ENCODE assay signal across 21 cellular contexts in genomic region chr16:29991571-29991904, GRCh38. TPM values are rescaled to one million over a fixed set of nuclear protein-coding genes. Genes with fewer than 3 reads are reported as not detected.
DNase-seq lines count a peak whose midpoint lies in the region; ATAC-seq and TF ChIP-seq lines count a peak whose summit lies in the region.
"Had no signal": no experiment of that assay in that cellular context is flagged by ENCODE, and none has a peak within 500 bp of the region (broad histone marks: within the 10 kb centered on the region; RNA-seq: fewer than 3 reads in every experiment).

No MANE protein-coding gene starts in this region.

- H3K4me1 ChIP-seq in adipocyte (ENCODE audit: control insufficient read depth, insufficient read depth, low read length) (peaks cover 22% of the 10 kb centered on the region), aorta (ENCODE audit: control insufficient read depth in 1 of 2, insufficient read depth in 2 of 2, low read length in 2 of 2) (no peaks in the 10 kb centered on the region)

- H3K9me3 ChIP-seq in adipocyte (ENCODE audit: control insufficient read depth, low read length) (no peaks in the 10 kb centered on the region), aorta (ENCODE audit: control insufficient read depth, low read length) (no peaks in the 10 kb centered on the region)
- H3K9me3 ChIP-seq: SK-N-SH had no signal

- peak; percentile 55 for DNase-seq in activated CD8-positive, alpha-beta memory T cell treated with anti-CD3 and anti-CD28 coated beads for 24 hours
- DNase-seq in activated CD8-positive, alpha-beta memory T cell treated with anti-CD3 and anti-CD28 coated beads, Interleukin-2, amount 10 ng/mL, durations not matched to agents 7 days and 5 days = no peak
- no peak for DNase-seq in adipocyte (ENCODE audit: low read depth)
- DNase-seq in neural crest cell (ENCODE audit: low read depth, low spot score) = no peak
- DNase-seq in aorta = peak; percentile 43 to 62
- no peak for DNase-seq in WTC11 (ENCODE audit: low spot score)
- DNase-seq: 8988T; COR-L47; DMS 273 treated with DMSO at 0.1 percent for 48 hours; GM23248; HCEC 1CT; KBM-7; NCI-H1105 treated with DMSO at 0.1 percent for 48 hours; NCI-H1694; NCI-H748 treated with DMSO at 0.1 percent for 48 hours; NK-92 treated with Interleukin-12 subunit alpha and Interleukin-12 subunit beta, amount 100 ng/mL, for 24 hours; SHP77 treated with DMSO at 0.1 percent for 48 hours; SK-N-SH had no signal

- POLR2A ChIA-PET in WTC11 (lab: Charles Lee) = no interaction called here

- WGBS in aorta, 2 donors = 59 to 70% methylated on average over 5 of the region's 5 CpGs

- CTCF ChIA-PET in activated CD8-positive, alpha-beta memory T cell treated with anti-CD3 and anti-CD28 coated beads, Interleukin-2, amount 10 ng/mL, durations not matched to agents 7 days and 5 days (lab: Charles Lee) = no interaction called here
- CTCF ChIA-PET in WTC11 (lab: Charles Lee) = interaction anchor here (1.0 to 2.2 kb wide), 3 partner anchors 9 to 40 kb away, joined by 4 to 9 read pairs (median 4); partner anchors contain the start of genes TAOK2 and TLCD3B

- TF ChIP-seq CTCF in neural crest cell (conservative IDR thresholded peaks at IDR 0.05) (no peak), WTC11 (IDR thresholded peaks at IDR 0.05) (no peak)

- ATAC-seq in activated CD8-positive, alpha-beta memory T cell treated with anti-CD3 and anti-CD28 coated beads, Interleukin-2, amount 10 ng/mL, durations not matched to agents 7 days and 5 days = no peak
- ATAC-seq in aorta (ENCODE audit: low FRiP score) (no peak), GM19023 (IDR thresholded peaks at IDR 0.05; ENCODE audit: unreplicated experiment) (no peak), GM19351 (IDR thresholded peaks at IDR 0.05; ENCODE audit: unreplicated experiment) (no peak), WTC11 (no peak)

- H3K27ac Mint-ChIP-seq in activated CD8-positive, alpha-beta memory T cell treated with anti-CD3 and anti-CD28 coated beads, Interleukin-2, amount 10 ng/mL, durations not matched to agents 7 days and 5 days = no peak overlapping the region
- H3K27ac Mint-ChIP-seq in neural crest cell (ENCODE audit: unreplicated experiment) (no peak overlapping the region), WTC11 (no peak overlapping the region)

- no peaks in the 10 kb centered on the region for H3K27me3 ChIP-seq in adipocyte (replicated peaks; ENCODE audit: control insufficient read depth, insufficient read depth, low read length)
- H3K27me3 ChIP-seq in aorta (ENCODE audit: control insufficient read depth in 1 of 2, insufficient read depth in 2 of 2, low read length in 1 of 2) = no peaks in the 10 kb centered on the region

- no peak overlapping the region for H3K4me3 Mint-ChIP-seq in activated CD8-positive, alpha-beta memory T cell treated with anti-CD3 and anti-CD28 coated beads, Interleukin-2, amount 10 ng/mL, durations not matched to agents 7 days and 5 days
- H3K4me3 Mint-ChIP-seq in neural crest cell (peak overlapping the region; percentile 75), WTC11 (no peak overlapping the region)
- H3K4me3 Mint-ChIP-seq: CD14-positive monocyte had no signal

- no peaks in the 10 kb centered on the region for H3K9me3 Mint-ChIP-seq in activated CD8-positive, alpha-beta memory T cell treated with anti-CD3 and anti-CD28 coated beads, Interleukin-2, amount 10 ng/mL, durations not matched to agents 7 days and 5 days (ENCODE audit: low read depth)
- H3K9me3 Mint-ChIP-seq in neural crest cell = no peaks in the 10 kb centered on the region
- H3K9me3 Mint-ChIP-seq in WTC11 = no peaks in the 10 kb centered on the region
- H3K9me3 Mint-ChIP-seq: CD14-positive monocyte had no signal

- peaks cover 28% of the 10 kb centered on the region for H3K36me3 Mint-ChIP-seq in activated CD8-positive, alpha-beta memory T cell treated with anti-CD3 and anti-CD28 coated beads, Interleukin-2, amount 10 ng/mL, durations not matched to agents 7 days and 5 days
- peaks cover 6% of the 10 kb centered on the region for H3K36me3 Mint-ChIP-seq in neural crest cell (ENCODE audit: low read depth)
- peaks cover 21% of the 10 kb centered on the region for H3K36me3 Mint-ChIP-seq in WTC11

- no peak overlapping the region for H3K27ac ChIP-seq in aorta (ENCODE audit: low read depth in 1 of 2, low read length in 2 of 2)
- H3K27ac ChIP-seq: GM23248 had no signal

- no peaks in the 10 kb centered on the region for H3K27me3 Mint-ChIP-seq in activated CD8-positive, alpha-beta memory T cell treated with anti-CD3 and anti-CD28 coated beads, Interleukin-2, amount 10 ng/mL, durations not matched to agents 7 days and 5 days
- H3K27me3 Mint-ChIP-seq in neural crest cell (ENCODE audit: low read depth) (peaks cover 3% of the 10 kb centered on the region), WTC11 (ENCODE audit: low read depth) (no peaks in the 10 kb centered on the region)

- H3K9ac ChIP-seq in adipocyte (ENCODE audit: low read length) = peak overlapping the region; percentile 67
- H3K9ac ChIP-seq: GM23248, SK-N-SH had no signal

- H3K36me3 ChIP-seq in adipocyte (ENCODE audit: control insufficient read depth, insufficient read depth, low read length, severe bottlenecking) = peaks cover 64% of the 10 kb centered on the region
- no peaks in the 10 kb centered on the region for H3K36me3 ChIP-seq in aorta (ENCODE audit: control insufficient read depth in 1 of 2, insufficient read depth in 2 of 2, low read length in 1 of 2)

- H3K4me3 ChIP-seq in adipocyte (ENCODE audit: low read length) (no peak overlapping the region), aorta (ENCODE audit: low read length in 2 of 2) (no peak overlapping the region)
- H3K4me3 ChIP-seq: GM23248 had no signal

- intact Hi-C loops in aorta (cut with DNase I) = loop anchor here in 1 of 2 donors (10.0 kb wide), 1 partner anchor 177 kb away; the partner anchor contains the start of genes PAGR1 and PRRT2

- H3K4me1 Mint-ChIP-seq in activated CD8-positive, alpha-beta memory T cell treated with anti-CD3 and anti-CD28 coated beads, Interleukin-2, amount 10 ng/mL, durations not matched to agents 7 days and 5 days = peaks cover 16% of the 10 kb centered on the region
- peaks cover 41% of the 10 kb centered on the region for H3K4me1 Mint-ChIP-seq in neural crest cell
- H3K4me1 Mint-ChIP-seq in WTC11 = peaks cover 7% of the 10 kb centered on the region; the same call in 1 of the 2 replicates

TF ChIP-seq in WTC11, 78 proteins besides CTCF, POLR2A, EP300 and RAD21:
- no peak for TF ChIP-seq E2F5 (CRISPR knock-in tag; IDR thresholded peaks at IDR 0.05)

RNA-seq across cellular contexts. Expression of gene HIRIP3, which starts 3.9 kb away (rescaled TPM):
- total RNA-seq in activated CD8-positive, alpha-beta memory T cell treated with anti-CD3 and anti-CD28 coated beads, Interleukin-2, amount 10 ng/mL, durations not matched to agents 7 days and 5 days = 10 to 100 TPM; 49.3 to 56.5 TPM
- total RNA-seq in neural crest cell (31.8 and 34.8 TPM in 2 replicates), aorta (1 to 10 TPM; 7.9 to 8.8 TPM), WTC11 (2021) (18.9 to 21.2 TPM (median 21.1 TPM) in 3 replicates)
- 10 to 100 TPM; 13.3 to 23.6 TPM for polyA plus RNA-seq in aorta

RNA-seq across cellular contexts. Expression of gene INO80E, which starts 4.5 kb away (rescaled TPM):
- total RNA-seq in activated CD8-positive, alpha-beta memory T cell treated with anti-CD3 and anti-CD28 coated beads, Interleukin-2, amount 10 ng/mL, durations not matched to agents 7 days and 5 days = 100 to 1,000 TPM; 102 to 116 TPM
- 81.9 and 88.6 TPM in 2 replicates for total RNA-seq in neural crest cell
- total RNA-seq in aorta = 10 to 100 TPM; 46.1 to 73.1 TPM
- polyA plus RNA-seq in aorta = 100 to 1,000 TPM in 1 of 2 donors, 10 to 100 TPM in 1; 51.0 to 108 TPM
- total RNA-seq in WTC11 (2021) = 87.6 to 101 TPM (median 92.4 TPM) in 3 replicates

RNA-seq across cellular contexts. Expression of gene TAOK2, which starts 17.9 kb away (rescaled TPM):
- 10 to 100 TPM; 51.1 to 55.3 TPM for total RNA-seq in activated CD8-positive, alpha-beta memory T cell treated with anti-CD3 and anti-CD28 coated beads, Interleukin-2, amount 10 ng/mL, durations not matched to agents 7 days and 5 days
- 67.7 and 73.2 TPM in 2 replicates for total RNA-seq in neural crest cell
- total RNA-seq in aorta = 10 to 100 TPM; 37.5 to 57.7 TPM
- 10 to 100 TPM in 1 of 2 donors, 1 to 10 TPM in 1; 7.6 to 24.2 TPM for polyA plus RNA-seq in aorta
- 38.3 to 42.4 TPM (median 39.2 TPM) in 3 replicates for total RNA-seq in WTC11 (2021)

RNA-seq across cellular contexts. Expression of gene DOC2A, which starts 19.3 kb away (rescaled TPM):
- under 1 TPM in 1 of 2 experiments, not detected in 1; 0.49 TPM for total RNA-seq in activated CD8-positive, alpha-beta memory T cell treated with anti-CD3 and anti-CD28 coated beads, Interleukin-2, amount 10 ng/mL, durations not matched to agents 7 days and 5 days
- 5.7 and 6.4 TPM in 2 replicates for total RNA-seq in neural crest cell
- 1 to 10 TPM in 1 of 2 donors, under 1 TPM in 1; 0.23 to 1.8 TPM for total RNA-seq in aorta
- under 1 TPM in 1 of 2 donors, not detected in 1; 0.08 TPM for polyA plus RNA-seq in aorta
- 10.8 to 16.6 TPM (median 16.4 TPM) in 3 replicates for total RNA-seq in WTC11 (2021)
- total RNA-seq: GM23248 had no signal
- polyA plus RNA-seq: GM23248 had no signal

RNA-seq across cellular contexts. Expression of gene TMEM219, which starts 29.7 kb away (rescaled TPM):
- total RNA-seq in activated CD8-positive, alpha-beta memory T cell treated with anti-CD3 and anti-CD28 coated beads, Interleukin-2, amount 10 ng/mL, durations not matched to agents 7 days and 5 days = 10 to 100 TPM; 56.9 to 67.6 TPM
- total RNA-seq in neural crest cell = 70.7 and 74.0 TPM in 2 replicates
- total RNA-seq in aorta = 100 to 1,000 TPM in 1 of 2 donors, 10 to 100 TPM in 1; 88.0 to 115 TPM
- polyA plus RNA-seq in aorta = 100 to 1,000 TPM; 189 to 244 TPM
- 69.6 to 87.6 TPM (median 78.0 TPM) in 3 replicates for total RNA-seq in WTC11 (2021)

Comparison
In these comparisons a context has a peak if more than half of its experiments do, and no peak if none do; other contexts are left out.
1. DNase-seq: peak in activated CD8-positive, alpha-beta memory T cell treated with anti-CD3 and anti-CD28 coated beads for 24 hours (single experiment) and aorta (2 of 2); none in activated CD8-positive, alpha-beta memory T cell treated with anti-CD3 and anti-CD28 coated beads, Interleukin-2, amount 10 ng/mL, durations not matched to agents 7 days and 5 days (single experiment), adipocyte (single experiment), neural crest cell (single experiment) and WTC11 (single experiment).